Comparison of ENCODE assay signal across 19 cellular contexts in the genomic region with DNA sequence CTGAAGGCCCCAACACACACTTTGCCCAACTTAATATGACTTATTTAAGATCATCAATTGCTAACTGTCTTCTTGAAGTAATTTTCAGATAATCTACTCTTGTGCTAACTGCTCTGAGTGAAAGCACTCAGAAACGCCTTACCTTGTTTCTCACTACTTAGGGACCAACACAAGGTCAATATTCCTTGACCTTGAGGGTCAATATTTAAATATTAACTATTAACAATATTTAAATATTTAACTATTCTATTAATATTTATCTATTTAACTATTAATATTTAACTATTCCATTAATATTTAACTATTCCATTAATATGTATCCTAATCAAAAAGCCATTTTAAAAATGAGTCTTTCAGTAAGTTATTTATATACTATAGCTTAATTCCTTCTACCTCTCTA. TPM values are rescaled to one million over a fixed set of nuclear protein-coding genes. Genes with fewer than 3 reads are reported as not detected.
DNase-seq lines count a peak whose midpoint lies in the region; ATAC-seq, FAIRE-seq and TF ChIP-seq lines count a peak whose summit lies in the region.
"Had no signal": no experiment of that assay in that cellular context is flagged by ENCODE, and none has a peak within 500 bp of the region (broad histone marks: within the 10 kb centered on the region; RNA-seq: fewer than 3 reads in every experiment).

No MANE protein-coding gene starts in this region.

- no peaks in the 10 kb centered on the region for H3K36me3 Mint-ChIP-seq in CD14-positive monocyte
- H3K36me3 Mint-ChIP-seq in activated CD4-positive, alpha-beta T cell treated with anti-CD3 and anti-CD28 coated beads, Interleukin-2, amount 10 ng/mL, durations not matched to agents 7 days and 5 days (ENCODE audit: low read depth), result no peaks in the 10 kb centered on the region

- H3K4me1 Mint-ChIP-seq in CD14-positive monocyte, result peaks cover 13% of the 10 kb centered on the region
- H3K4me1 Mint-ChIP-seq in activated CD4-positive, alpha-beta T cell treated with anti-CD3 and anti-CD28 coated beads, Interleukin-2, amount 10 ng/mL, durations not matched to agents 7 days and 5 days, result no peaks in the 10 kb centered on the region

- H3K4me3 Mint-ChIP-seq in CD14-positive monocyte, result no peak overlapping the region
- no peak overlapping the region for H3K4me3 Mint-ChIP-seq in activated CD4-positive, alpha-beta T cell treated with anti-CD3 and anti-CD28 coated beads, Interleukin-2, amount 10 ng/mL, durations not matched to agents 7 days and 5 days

- no peak for DNase-seq in kidney
- DNase-seq in small intestine, result peak; percentile 59
- no peak for DNase-seq in HCEC 1CT
- no peak for DNase-seq in CD14-positive monocyte (ENCODE audit: low spot score)
- DNase-seq in activated CD4-positive, alpha-beta T cell treated with anti-CD3 and anti-CD28 coated beads, Interleukin-2, amount 10 ng/mL, durations not matched to agents 7 days and 5 days, result no peak
- DNase-seq: C1 segment of cervical spinal cord, IMR-90, Kasumi-1, NCI-H1105 treated with DMSO at 0.1 percent for 48 hours, NCI-H1694 treated with DMSO at 0.1 percent for 48 hours, NCI-H2107, NCI-H226, NCI-H526, SHP77 treated with DMSO at 0.1 percent for 48 hours had no signal

- TF ChIP-seq CTCF in VCaP (conservative IDR thresholded peaks at IDR 0.05) (no peak), kidney (IDR thresholded peaks at IDR 0.05; ENCODE audit: borderline replicate concordance, extremely low read depth, insufficient read depth) (no peak), CD14-positive monocyte (IDR thresholded peaks at IDR 0.05) (no peak)

- H3K27me3 ChIP-seq in small intestine (ENCODE audit: control insufficient read depth in 2 of 2, insufficient read depth in 2 of 2, low read length in 2 of 2), result no peaks in the 10 kb centered on the region

- no peak overlapping the region for H3K27ac Mint-ChIP-seq in CD14-positive monocyte
- no peak overlapping the region for H3K27ac Mint-ChIP-seq in activated CD4-positive, alpha-beta T cell treated with anti-CD3 and anti-CD28 coated beads, Interleukin-2, amount 10 ng/mL, durations not matched to agents 7 days and 5 days

- FAIRE-seq in A204.1 (lab: Jason Lieb, UNC) (peak; percentile 68), kidney (lab: Jason Lieb, UNC) (peak; percentile 98), small intestine (lab: Jason Lieb, UNC) (peak; percentile 83)
- FAIRE-seq: GM12892, H1 had no signal

- H3K4me1 ChIP-seq in kidney (ENCODE audit: control insufficient read depth in 1 of 2, insufficient read depth in 1 of 2, low read depth in 1 of 2, low read length in 2 of 2) (peaks cover 5 to 9% of the 10 kb centered on the region in 2 donors), small intestine (ENCODE audit: control insufficient read depth in 2 of 2, insufficient read depth in 1 of 2, low read depth in 1 of 2, low read length in 1 of 2) (no peaks in the 10 kb centered on the region)

- no peaks in the 10 kb centered on the region for H3K9me3 Mint-ChIP-seq in CD14-positive monocyte
- H3K9me3 Mint-ChIP-seq in activated CD4-positive, alpha-beta T cell treated with anti-CD3 and anti-CD28 coated beads, Interleukin-2, amount 10 ng/mL, durations not matched to agents 7 days and 5 days, result no peaks in the 10 kb centered on the region

- H3K9me3 ChIP-seq in kidney (ENCODE audit: control insufficient read depth in 1 of 2, low read length in 2 of 2) (no peaks in the 10 kb centered on the region), small intestine (ENCODE audit: control insufficient read depth, low read depth) (no peaks in the 10 kb centered on the region)

- intact Hi-C loops in kidney (cut with DNase I), result no loop called here
- intact Hi-C loops in CD14-positive monocyte (cut with micrococcal nuclease), result no loop called here

- CTCF ChIA-PET in activated CD4-positive, alpha-beta T cell treated with anti-CD3 and anti-CD28 coated beads, Interleukin-2, amount 10 ng/mL, durations not matched to agents 7 days and 5 days (lab: Charles Lee), result no interaction called here

- H3K27me3 Mint-ChIP-seq in CD14-positive monocyte (ENCODE audit: low read depth in 3 of 3), result no peaks in the 10 kb centered on the region
- H3K27me3 Mint-ChIP-seq in activated CD4-positive, alpha-beta T cell treated with anti-CD3 and anti-CD28 coated beads, Interleukin-2, amount 10 ng/mL, durations not matched to agents 7 days and 5 days, result no peaks in the 10 kb centered on the region

- H3K27ac ChIP-seq in VCaP (peak overlapping the region; percentile 81), kidney (ENCODE audit: low read depth in 2 of 2, low read length in 2 of 2) (peak overlapping the region; percentile 53 to 80), small intestine (ENCODE audit: low read depth in 1 of 2, low read length in 1 of 2) (peak overlapping the region; percentile 50 to 76)

- H3K4me3 ChIP-seq in kidney (ENCODE audit: low read length in 2 of 2) (peak overlapping the region; percentile 72 to 79), small intestine (ENCODE audit: low read depth in 1 of 2, low read length in 2 of 2) (peak overlapping the region in 1 of 2 donors; percentile 61)

- H3K9ac ChIP-seq in kidney (ENCODE audit: low read length in 2 of 2), result peak overlapping the region in 1 of 2 donors; percentile 4

- ATAC-seq in HG03457 (IDR thresholded peaks at IDR 0.05; ENCODE audit: unreplicated experiment), result no peak

- WGBS in small intestine, 3 donors, result 0 to 42% (median 3%) methylated on average over 1 of the region's 1 CpG

- no peaks in the 10 kb centered on the region for H3K36me3 ChIP-seq in kidney (ENCODE audit: control insufficient read depth in 1 of 2, insufficient read depth in 2 of 2, low read length in 2 of 2)
- no peaks in the 10 kb centered on the region for H3K36me3 ChIP-seq in small intestine (ENCODE audit: control insufficient read depth in 2 of 2, insufficient read depth in 2 of 2, low read length in 2 of 2)

- POLR2A ChIA-PET in activated CD4-positive, alpha-beta T cell treated with anti-CD3 and anti-CD28 coated beads, Interleukin-2, amount 10 ng/mL, durations not matched to agents 7 days and 5 days (lab: Charles Lee), result interaction anchor here (0.6 kb wide), 2 partner anchors 20 to 26 kb away, joined by 3 to 6 read pairs; a partner anchor contains a TSS

RNA-seq across cellular contexts. Expression of a gene that starts 26.0 kb away (rescaled TPM):
- 114 TPM for total RNA-seq in kidney
- 119 TPM for polyA plus RNA-seq in kidney (ENCODE audit: insufficient read depth, low read depth, low replicate concordance)
- polyA plus RNA-seq in small intestine, result 100 to 1,000 TPM; 117 to 142 (median 135) TPM
- polyA plus RNA-seq in CD14-positive monocyte, result 10 to 100 TPM; 71.6 to 86.0 TPM
- total RNA-seq in activated CD4-positive, alpha-beta T cell treated with anti-CD3 and anti-CD28 coated beads, Interleukin-2, amount 10 ng/mL, durations not matched to agents 7 days and 5 days, result 100 to 1,000 TPM in 1 of 2 experiments, 10 to 100 TPM in 1; 99.6 to 117 TPM

RNA-seq across cellular contexts. Expression of a gene that starts 26.8 kb away (rescaled TPM):
- total RNA-seq in kidney, result 33.5 TPM
- polyA plus RNA-seq in kidney (ENCODE audit: insufficient read depth, low read depth, low replicate concordance) (104 TPM), small intestine (100 to 1,000 TPM in 2 of 3 donors, 10 to 100 TPM in 1; 45.1 to 333 (median 181) TPM), CD14-positive monocyte (1 to 10 TPM; 2.5 to 3.4 TPM)
- total RNA-seq in activated CD4-positive, alpha-beta T cell treated with anti-CD3 and anti-CD28 coated beads, Interleukin-2, amount 10 ng/mL, durations not matched to agents 7 days and 5 days, result 1 to 10 TPM; 1.6 to 2.0 TPM

Comparison
In these comparisons a context has a peak if more than half of its experiments do, and no peak if none do; other contexts are left out.
1. RNA of a gene that starts 26.8 kb away (polyA plus RNA-seq): 45.1 to 333 TPM in small intestine and 104 TPM in kidney (single experiment); 2.5 to 3.4 TPM in CD14-positive monocyte; every median in the first group is over 10 times any median in the second.
2. Peak in every context shown above with its lines, with median percentiles within 50 percentile points of each other: H3K27ac ChIP-seq.